14 cellular contexts compared by ENCODE assay signal in the genomic region with DNA sequence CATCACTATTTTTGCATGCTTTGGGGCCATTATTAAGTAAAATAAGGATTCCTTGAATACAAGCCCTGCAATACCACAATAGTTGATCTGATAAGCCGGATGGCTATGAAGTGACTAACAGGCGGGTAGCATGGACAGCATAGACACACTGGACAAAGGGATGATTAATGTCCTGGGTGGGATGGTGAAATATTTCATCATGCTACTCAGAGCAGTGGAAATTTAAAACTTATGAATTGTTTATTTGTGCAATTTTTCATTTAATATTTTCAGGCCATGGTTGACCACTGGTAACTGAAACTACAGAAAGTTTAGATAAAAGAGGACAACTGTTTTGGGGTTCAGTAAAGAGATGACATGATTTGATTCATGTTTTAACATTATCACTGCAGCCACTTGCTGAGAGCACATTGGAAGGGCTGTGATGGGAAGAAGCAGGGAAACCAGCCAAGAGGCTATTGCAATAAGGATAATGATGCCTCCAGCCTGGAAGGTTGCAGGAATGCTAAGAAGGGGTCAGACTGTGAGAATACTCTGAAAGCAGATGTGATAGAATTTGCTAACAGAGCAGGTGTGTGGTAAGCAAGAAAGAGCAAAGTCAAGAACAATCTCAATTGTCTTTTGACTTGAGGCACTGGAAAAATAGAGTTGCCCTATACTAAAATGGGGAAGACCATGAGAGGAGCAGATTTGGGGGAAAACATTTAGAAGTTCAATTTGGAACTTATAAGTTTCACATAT.
A peak's percentile ranks its signal among the peaks of the same experiment; 100 is the strongest.
DNase-seq lines count a peak whose midpoint lies in the region; ATAC-seq and TF ChIP-seq lines count a peak whose summit lies in the region.
"Had no signal": no experiment of that assay in that cellular context is flagged by ENCODE, and none has a peak within 500 bp of the region (broad histone marks: within the 10 kb centered on the region; RNA-seq: fewer than 3 reads in every experiment).

No MANE protein-coding gene starts in this region.

- H3K27me3 Mint-ChIP-seq in MCF 10A (ENCODE audit: insufficient read depth, unreplicated experiment) (no peaks in the 10 kb centered on the region), type B pancreatic cell (no peaks in the 10 kb centered on the region)
- H3K27me3 Mint-ChIP-seq: memory B cell had no signal

- H3K27ac Mint-ChIP-seq in MCF 10A (ENCODE audit: low read depth, unreplicated experiment) (peak overlapping the region; percentile 71), type B pancreatic cell (peak overlapping the region; percentile 65)
- H3K27ac Mint-ChIP-seq: memory B cell had no signal

- no peaks in the 10 kb centered on the region for H3K9me3 ChIP-seq in breast epithelium

- H3K36me3 ChIP-seq in breast epithelium: no peaks in the 10 kb centered on the region
- H3K36me3 ChIP-seq: cardiac muscle cell had no signal

- CTCF ChIA-PET in MCF 10A (lab: Yijun Ruan, JAX): interaction anchor here (1.1 to 1.4 kb wide), 2 partner anchors 14 to 15 kb away, joined by 4 to 5 read pairs; no protein-coding TSS in a partner anchor

- intact Hi-C loops in MCF 10A (cut with micrococcal nuclease): loop anchor here (10.0 kb wide), 1 partner anchor 805 kb away; no protein-coding TSS in a partner anchor
- intact Hi-C loops in breast epithelium (cut with DNase I; ENCODE audit: low total_unique reads): no loop called here

- H3K4me1 Mint-ChIP-seq in MCF 10A (ENCODE audit: insufficient read depth, unreplicated experiment): peaks cover 32% of the 10 kb centered on the region
- peaks cover 7% of the 10 kb centered on the region for H3K4me1 Mint-ChIP-seq in type B pancreatic cell (ENCODE audit: unreplicated experiment)

- no peaks in the 10 kb centered on the region for H3K27me3 ChIP-seq in breast epithelium
- H3K27me3 ChIP-seq: cardiac muscle cell had no signal

- H3K27ac ChIP-seq in breast epithelium: no peak overlapping the region
- H3K27ac ChIP-seq: cardiac muscle cell had no signal

- in situ Hi-C loops in SK-MEL-5 (cut with HindIII; ENCODE audit: low pct_unique_long_range_greater_than_20kb, low sequenced_read_pairs): no loop called here

- DNase-seq in MCF 10A (ENCODE audit: unreplicated experiment) (peak; percentile 95), breast epithelium (ENCODE audit: low spot score in 2 of 2) (no peak), SK-MEL-5 (ENCODE audit: low read depth, low spot score) (peak; percentile 48), fibroblast of the conjunctiva (ENCODE audit: low read depth) (peak; percentile 80), type B pancreatic cell (ENCODE audit: extremely low spot score, unreplicated experiment) (no peak), NCI-H2196 (lab: John Stamatoyannopoulos, UW; ENCODE audit: unreplicated experiment) (no peak)
- DNase-seq: 8988T; activated T-cell treated with anti-CD3 and anti-CD28 coated beads, Interleukin-2, amount 50 U/mL, for 1 hour; H7 had no signal

- no peaks in the 10 kb centered on the region for H3K4me1 ChIP-seq in breast epithelium

- POLR2A ChIA-PET in MCF 10A (lab: Yijun Ruan, JAX): interaction anchor here (0.6 kb wide), 1 partner anchor 1359 kb away, joined by 3 read pairs; no protein-coding TSS in a partner anchor

- BruUV-seq in MCF 10A (replicated peaks; lab: Mats Ljungman, UMichigan): no TSS peak

- no peaks in the 10 kb centered on the region for H3K36me3 Mint-ChIP-seq in MCF 10A (ENCODE audit: insufficient read depth, unreplicated experiment)
- no peaks in the 10 kb centered on the region for H3K36me3 Mint-ChIP-seq in type B pancreatic cell

- H3K4me3 Mint-ChIP-seq in MCF 10A (ENCODE audit: unreplicated experiment): no peak overlapping the region
- no peak overlapping the region for H3K4me3 Mint-ChIP-seq in type B pancreatic cell
- H3K4me3 Mint-ChIP-seq: memory B cell had no signal

- no peak for TF ChIP-seq POLR2A in breast epithelium (IDR thresholded peaks at IDR 0.05)

- ATAC-seq in GM19328 (IDR thresholded peaks at IDR 0.05; ENCODE audit: unreplicated experiment) (no peak), GM21786 (IDR thresholded peaks at IDR 0.05; ENCODE audit: unreplicated experiment) (no peak)
- ATAC-seq: sciatic nerve had no signal

- no peak overlapping the region for H3K4me3 ChIP-seq in breast epithelium
- H3K4me3 ChIP-seq: cardiac muscle cell had no signal

- TF ChIP-seq CTCF in MCF 10A (IDR thresholded peaks at IDR 0.05; ENCODE audit: unreplicated experiment): no peak
- TF ChIP-seq CTCF in breast epithelium (IDR thresholded peaks at IDR 0.05): no peak
- no peak for TF ChIP-seq CTCF in type B pancreatic cell (conservative IDR thresholded peaks at IDR 0.05)

- H3K9me3 Mint-ChIP-seq in MCF 10A (ENCODE audit: unreplicated experiment) (no peaks in the 10 kb centered on the region), type B pancreatic cell (no peaks in the 10 kb centered on the region)

Comparison
In these comparisons a context has a peak if more than half of its experiments do, and no peak if none do; other contexts are left out.
1. DNase-seq: peak in MCF 10A (single experiment), SK-MEL-5 (single experiment) and fibroblast of the conjunctiva (single experiment); none in breast epithelium (0 of 2), type B pancreatic cell (single experiment) and NCI-H2196 (single experiment).